Comparison of ENCODE assay signal across 1 cellular context in the genomic region with DNA sequence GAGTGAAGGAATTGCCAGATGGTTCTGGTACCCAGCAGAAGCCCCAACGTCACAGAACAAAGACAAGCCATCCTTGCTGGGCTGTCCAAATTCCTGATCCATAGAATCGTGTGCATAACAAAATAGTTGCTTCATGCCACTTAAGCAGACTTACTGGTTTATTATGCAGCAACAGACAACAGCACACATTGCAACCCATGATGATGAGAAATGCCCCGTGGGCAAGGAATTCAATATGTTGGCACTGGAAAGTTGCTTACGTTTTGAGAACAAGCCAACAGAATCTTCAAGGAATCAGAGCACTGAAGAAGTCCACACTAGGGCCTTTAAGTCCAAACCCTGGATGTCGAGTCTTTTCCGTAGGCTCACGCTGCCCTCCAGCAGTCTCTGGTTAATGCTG.
TF ChIP-seq lines count a peak whose summit lies in the region.

No MANE protein-coding gene starts in this region.

TF ChIP-seq in HepG2, 621 proteins besides CTCF, POLR2A, EP300 and RAD21:
- TF ChIP-seq MATR3 (CRISPR knock-in tag; IDR thresholded peaks at IDR 0.05) (no peak), ZNF281 (CRISPR knock-in tag; IDR thresholded peaks at IDR 0.05; ENCODE audit: borderline replicate concordance) (no peak), ZNF3 (CRISPR knock-in tag; IDR thresholded peaks at IDR 0.05) (no peak), SAP130 (CRISPR knock-in tag; IDR thresholded peaks at IDR 0.05; ENCODE audit: low read depth) (no peak), ZNF737 (CRISPR knock-in tag; IDR thresholded peaks at IDR 0.05; ENCODE audit: borderline replicate concordance) (no peak), SSRP1 (CRISPR knock-in tag; IDR thresholded peaks at IDR 0.05) (no peak), ZNF615 (CRISPR knock-in tag; IDR thresholded peaks at IDR 0.05; ENCODE audit: borderline replicate concordance) (no peak), ZNF558 (CRISPR knock-in tag; IDR thresholded peaks at IDR 0.05; ENCODE audit: borderline replicate concordance) (no peak), TEAD3 (CRISPR knock-in tag; optimal IDR thresholded peaks at IDR 0.05; ENCODE audit: borderline replicate concordance) (no peak), TMF1 (CRISPR knock-in tag; IDR thresholded peaks at IDR 0.05; ENCODE audit: low read depth) (no peak), ZC3H13 (CRISPR knock-in tag; IDR thresholded peaks at IDR 0.05) (no peak), ZBTB37 (CRISPR knock-in tag; IDR thresholded peaks at IDR 0.05) (no peak), HNRNPK (IDR thresholded peaks at IDR 0.05; ENCODE audit: low read depth, low read length, poor library complexity, severe bottlenecking) (no peak), GLMP (CRISPR knock-in tag; IDR thresholded peaks at IDR 0.05; ENCODE audit: borderline replicate concordance) (no peak)
- TF ChIP-seq, protein P1, sequence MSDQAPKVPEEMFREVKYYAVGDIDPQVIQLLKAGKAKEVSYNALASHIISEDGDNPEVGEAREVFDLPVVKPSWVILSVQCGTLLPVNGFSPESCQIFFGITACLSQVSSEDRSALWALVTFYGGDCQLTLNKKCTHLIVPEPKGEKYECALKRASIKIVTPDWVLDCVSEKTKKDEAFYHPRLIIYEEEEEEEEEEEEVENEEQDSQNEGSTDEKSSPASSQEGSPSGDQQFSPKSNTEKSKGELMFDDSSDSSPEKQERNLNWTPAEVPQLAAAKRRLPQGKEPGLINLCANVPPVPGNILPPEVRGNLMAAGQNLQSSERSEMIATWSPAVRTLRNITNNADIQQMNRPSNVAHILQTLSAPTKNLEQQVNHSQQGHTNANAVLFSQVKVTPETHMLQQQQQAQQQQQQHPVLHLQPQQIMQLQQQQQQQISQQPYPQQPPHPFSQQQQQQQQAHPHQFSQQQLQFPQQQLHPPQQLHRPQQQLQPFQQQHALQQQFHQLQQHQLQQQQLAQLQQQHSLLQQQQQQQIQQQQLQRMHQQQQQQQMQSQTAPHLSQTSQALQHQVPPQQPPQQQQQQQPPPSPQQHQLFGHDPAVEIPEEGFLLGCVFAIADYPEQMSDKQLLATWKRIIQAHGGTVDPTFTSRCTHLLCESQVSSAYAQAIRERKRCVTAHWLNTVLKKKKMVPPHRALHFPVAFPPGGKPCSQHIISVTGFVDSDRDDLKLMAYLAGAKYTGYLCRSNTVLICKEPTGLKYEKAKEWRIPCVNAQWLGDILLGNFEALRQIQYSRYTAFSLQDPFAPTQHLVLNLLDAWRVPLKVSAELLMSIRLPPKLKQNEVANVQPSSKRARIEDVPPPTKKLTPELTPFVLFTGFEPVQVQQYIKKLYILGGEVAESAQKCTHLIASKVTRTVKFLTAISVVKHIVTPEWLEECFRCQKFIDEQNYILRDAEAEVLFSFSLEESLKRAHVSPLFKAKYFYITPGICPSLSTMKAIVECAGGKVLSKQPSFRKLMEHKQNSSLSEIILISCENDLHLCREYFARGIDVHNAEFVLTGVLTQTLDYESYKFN (CRISPR knock-in tag; conservative IDR thresholded peaks at IDR 0.05): no peak
- TF ChIP-seq, protein P2, sequence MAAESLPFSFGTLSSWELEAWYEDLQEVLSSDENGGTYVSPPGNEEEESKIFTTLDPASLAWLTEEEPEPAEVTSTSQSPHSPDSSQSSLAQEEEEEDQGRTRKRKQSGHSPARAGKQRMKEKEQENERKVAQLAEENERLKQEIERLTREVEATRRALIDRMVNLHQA (CRISPR knock-in tag; IDR thresholded peaks at IDR 0.05): no peak
- TF ChIP-seq, protein P3, sequence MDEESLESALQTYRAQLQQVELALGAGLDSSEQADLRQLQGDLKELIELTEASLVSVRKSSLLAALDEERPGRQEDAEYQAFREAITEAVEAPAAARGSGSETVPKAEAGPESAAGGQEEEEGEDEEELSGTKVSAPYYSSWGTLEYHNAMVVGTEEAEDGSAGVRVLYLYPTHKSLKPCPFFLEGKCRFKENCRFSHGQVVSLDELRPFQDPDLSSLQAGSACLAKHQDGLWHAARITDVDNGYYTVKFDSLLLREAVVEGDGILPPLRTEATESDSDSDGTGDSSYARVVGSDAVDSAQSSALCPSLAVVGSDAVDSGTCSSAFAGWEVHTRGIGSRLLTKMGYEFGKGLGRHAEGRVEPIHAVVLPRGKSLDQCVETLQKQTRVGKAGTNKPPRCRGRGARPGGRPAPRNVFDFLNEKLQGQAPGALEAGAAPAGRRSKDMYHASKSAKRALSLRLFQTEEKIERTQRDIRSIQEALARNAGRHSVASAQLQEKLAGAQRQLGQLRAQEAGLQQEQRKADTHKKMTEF (CRISPR knock-in tag; IDR thresholded peaks at IDR 0.05): no peak
- TF ChIP-seq, protein P4, sequence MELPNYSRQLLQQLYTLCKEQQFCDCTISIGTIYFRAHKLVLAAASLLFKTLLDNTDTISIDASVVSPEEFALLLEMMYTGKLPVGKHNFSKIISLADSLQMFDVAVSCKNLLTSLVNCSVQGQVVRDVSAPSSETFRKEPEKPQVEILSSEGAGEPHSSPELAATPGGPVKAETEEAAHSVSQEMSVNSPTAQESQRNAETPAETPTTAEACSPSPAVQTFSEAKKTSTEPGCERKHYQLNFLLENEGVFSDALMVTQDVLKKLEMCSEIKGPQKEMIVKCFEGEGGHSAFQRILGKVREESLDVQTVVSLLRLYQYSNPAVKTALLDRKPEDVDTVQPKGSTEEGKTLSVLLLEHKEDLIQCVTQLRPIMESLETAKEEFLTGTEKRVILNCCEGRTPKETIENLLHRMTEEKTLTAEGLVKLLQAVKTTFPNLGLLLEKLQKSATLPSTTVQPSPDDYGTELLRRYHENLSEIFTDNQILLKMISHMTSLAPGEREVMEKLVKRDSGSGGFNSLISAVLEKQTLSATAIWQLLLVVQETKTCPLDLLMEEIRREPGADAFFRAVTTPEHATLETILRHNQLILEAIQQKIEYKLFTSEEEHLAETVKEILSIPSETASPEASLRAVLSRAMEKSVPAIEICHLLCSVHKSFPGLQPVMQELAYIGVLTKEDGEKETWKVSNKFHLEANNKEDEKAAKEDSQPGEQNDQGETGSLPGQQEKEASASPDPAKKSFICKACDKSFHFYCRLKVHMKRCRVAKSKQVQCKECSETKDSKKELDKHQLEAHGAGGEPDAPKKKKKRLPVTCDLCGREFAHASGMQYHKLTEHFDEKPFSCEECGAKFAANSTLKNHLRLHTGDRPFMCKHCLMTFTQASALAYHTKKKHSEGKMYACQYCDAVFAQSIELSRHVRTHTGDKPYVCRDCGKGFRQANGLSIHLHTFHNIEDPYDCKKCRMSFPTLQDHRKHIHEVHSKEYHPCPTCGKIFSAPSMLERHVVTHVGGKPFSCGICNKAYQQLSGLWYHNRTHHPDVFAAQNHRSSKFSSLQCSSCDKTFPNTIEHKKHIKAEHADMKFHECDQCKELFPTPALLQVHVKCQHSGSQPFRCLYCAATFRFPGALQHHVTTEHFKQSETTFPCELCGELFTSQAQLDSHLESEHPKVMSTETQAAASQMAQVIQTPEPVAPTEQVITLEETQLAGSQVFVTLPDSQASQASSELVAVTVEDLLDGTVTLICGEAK (IDR thresholded peaks at IDR 0.05): no peak
- TF ChIP-seq, protein P4 (CRISPR knock-in tag; IDR thresholded peaks at IDR 0.05): no peak
